Comparison of ENCODE assay signal across 17 cellular contexts in the genomic region with DNA sequence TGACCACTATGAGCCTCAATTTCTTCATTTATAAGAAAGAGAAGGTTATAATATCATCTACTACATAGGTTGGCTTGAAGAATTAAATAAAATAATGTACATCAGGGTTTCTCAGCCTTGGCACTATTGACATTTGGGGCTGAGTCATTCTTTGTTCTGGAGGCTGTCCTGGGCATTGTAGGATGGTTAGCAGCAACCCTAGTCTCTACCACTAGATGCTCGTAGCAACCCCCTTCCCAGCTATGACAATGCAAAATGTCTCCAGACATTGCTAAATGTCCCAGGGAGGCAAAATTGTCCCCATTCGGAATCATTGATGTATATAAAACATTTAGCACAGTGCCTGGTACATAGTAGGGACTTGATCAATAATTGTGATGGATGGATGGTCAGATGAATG.
A peak's percentile ranks its signal among the peaks of the same experiment; 100 is the strongest.
DNase-seq lines count a peak whose midpoint lies in the region; ATAC-seq and TF ChIP-seq lines count a peak whose summit lies in the region.
"Had no signal": no experiment of that assay in that cellular context is flagged by ENCODE, and none has a peak within 500 bp of the region (broad histone marks: within the 10 kb centered on the region; RNA-seq: fewer than 3 reads in every experiment).

No MANE protein-coding gene starts in this region.

- H3K9me3 Mint-ChIP-seq in activated T-helper 1 cell treated with anti-CD3 and anti-CD28 coated beads, Interleukin-12 subunit alpha, Interleukin-12 subunit beta, Interleukin-2, Interleukin-4 antibody, amounts not matched to agents 30 ng/mL and 10 ng/mL and 1 ng/mL, durations not matched to agents 14 hours and 24 hours and 36 hours, result no peaks in the 10 kb centered on the region

- no peak overlapping the region for H3K4me3 Mint-ChIP-seq in activated T-helper 1 cell treated with anti-CD3 and anti-CD28 coated beads, Interleukin-12 subunit alpha, Interleukin-12 subunit beta, Interleukin-2, Interleukin-4 antibody, amounts not matched to agents 30 ng/mL and 10 ng/mL and 1 ng/mL, durations not matched to agents 14 hours and 24 hours and 36 hours
- H3K4me3 Mint-ChIP-seq: T-helper 17 cell had no signal

- ATAC-seq in foreskin keratinocyte, result peak; percentile 37
- ATAC-seq: T-helper 17 cell had no signal

- TF ChIP-seq CTCF in foreskin keratinocyte (conservative IDR thresholded peaks at IDR 0.05) (no peak), tibial artery (IDR thresholded peaks at IDR 0.05) (no peak)

- H3K36me3 Mint-ChIP-seq in activated T-helper 1 cell treated with anti-CD3 and anti-CD28 coated beads, Interleukin-12 subunit alpha, Interleukin-12 subunit beta, Interleukin-2, Interleukin-4 antibody, amounts not matched to agents 30 ng/mL and 10 ng/mL and 1 ng/mL, durations not matched to agents 14 hours and 24 hours and 36 hours (ENCODE audit: low read depth), result no peaks in the 10 kb centered on the region

- H3K4me1 ChIP-seq in SJSA1 (replicated peaks) (peaks cover 19% of the 10 kb centered on the region), foreskin keratinocyte (peaks cover 6% of the 10 kb centered on the region), tibial artery (no peaks in the 10 kb centered on the region)

- H3K4me3 ChIP-seq in SJSA1 (no peak overlapping the region), tibial artery (no peak overlapping the region)
- H3K4me3 ChIP-seq: BLaER1 had no signal

- intact Hi-C loops in tibial artery (cut with DNase I; ENCODE audit: low total_unique reads), result no loop called here
- intact Hi-C loops in activated T-helper 1 cell treated with anti-CD3 and anti-CD28 coated beads, Interleukin-12 subunit alpha, Interleukin-12 subunit beta, Interleukin-2, Interleukin-4 antibody, amounts not matched to agents 30 ng/mL and 10 ng/mL and 1 ng/mL, durations not matched to agents 14 hours and 24 hours and 36 hours (cut with micrococcal nuclease), result no loop called here

- H3K9me3 ChIP-seq in SJSA1 (replicated peaks) (no peaks in the 10 kb centered on the region), tibial artery (no peaks in the 10 kb centered on the region)
- H3K9me3 ChIP-seq: BLaER1 had no signal

- H3K36me3 ChIP-seq in SJSA1 (no peaks in the 10 kb centered on the region), tibial artery (no peaks in the 10 kb centered on the region)

- H3K27ac Mint-ChIP-seq in activated T-helper 1 cell treated with anti-CD3 and anti-CD28 coated beads, Interleukin-12 subunit alpha, Interleukin-12 subunit beta, Interleukin-2, Interleukin-4 antibody, amounts not matched to agents 30 ng/mL and 10 ng/mL and 1 ng/mL, durations not matched to agents 14 hours and 24 hours and 36 hours, result no peak overlapping the region
- H3K27ac Mint-ChIP-seq: T-helper 17 cell had no signal

- H3K27me3 ChIP-seq in SJSA1 (replicated peaks), result no peaks in the 10 kb centered on the region
- H3K27me3 ChIP-seq in foreskin keratinocyte, result no peaks in the 10 kb centered on the region
- no peaks in the 10 kb centered on the region for H3K27me3 ChIP-seq in tibial artery
- H3K27me3 ChIP-seq: BLaER1 had no signal

- H3K4me1 Mint-ChIP-seq in activated T-helper 1 cell treated with anti-CD3 and anti-CD28 coated beads, Interleukin-12 subunit alpha, Interleukin-12 subunit beta, Interleukin-2, Interleukin-4 antibody, amounts not matched to agents 30 ng/mL and 10 ng/mL and 1 ng/mL, durations not matched to agents 14 hours and 24 hours and 36 hours (ENCODE audit: low read depth), result no peaks in the 10 kb centered on the region
- H3K4me1 Mint-ChIP-seq: T-helper 17 cell had no signal

- H3K27me3 Mint-ChIP-seq in activated T-helper 1 cell treated with anti-CD3 and anti-CD28 coated beads, Interleukin-12 subunit alpha, Interleukin-12 subunit beta, Interleukin-2, Interleukin-4 antibody, amounts not matched to agents 30 ng/mL and 10 ng/mL and 1 ng/mL, durations not matched to agents 14 hours and 24 hours and 36 hours (ENCODE audit: insufficient read depth), result no peaks in the 10 kb centered on the region
- H3K27me3 Mint-ChIP-seq: T-helper 17 cell had no signal

- DNase-seq in Daoy (ENCODE audit: low read depth) (peak; percentile 38), HCEC 1CT (peak; percentile 16), SJSA1 (ENCODE audit: low read depth in 1 of 2, low spot score in 2 of 2) (peak in 1 of 2 experiments; percentile 26), foreskin keratinocyte (no peak), tibial artery (no peak), NCI-H1436 treated with DMSO at 0.1 percent for 48 hours (lab: John Stamatoyannopoulos, UW) (no peak), mucosa of gallbladder (ENCODE audit: low spot score) (no peak)
- DNase-seq in activated T-helper 1 cell treated with anti-CD3 and anti-CD28 coated beads, Interleukin-12 subunit alpha, Interleukin-12 subunit beta, Interleukin-2, Interleukin-4 antibody, amounts not matched to agents 30 ng/mL and 10 ng/mL and 1 ng/mL, durations not matched to agents 14 hours and 24 hours and 36 hours (ENCODE audit: low spot score), result no peak
- DNase-seq: KBM-7, MM.1S, NCI-H1105 treated with DMSO at 0.1 percent for 48 hours, NCI-H1930, NCI-H2171 treated with DMSO at 0.1 percent for 48 hours, NCI-H524, OCI-M1, T-helper 17 cell had no signal

- peak overlapping the region; percentile 45 for H3K27ac ChIP-seq in SJSA1
- H3K27ac ChIP-seq in foreskin keratinocyte, result no peak overlapping the region
- H3K27ac ChIP-seq in tibial artery, result no peak overlapping the region
- H3K27ac ChIP-seq: BLaER1 had no signal

Comparison
In these comparisons a context has a peak if more than half of its experiments do, and no peak if none do; other contexts are left out.
1. DNase-seq: peak in Daoy (single experiment) and HCEC 1CT (single experiment); none in foreskin keratinocyte (0 of 2), tibial artery (0 of 2), NCI-H1436 treated with DMSO at 0.1 percent for 48 hours (single experiment), mucosa of gallbladder (single experiment) and activated T-helper 1 cell treated with anti-CD3 and anti-CD28 coated beads, Interleukin-12 subunit alpha, Interleukin-12 subunit beta, Interleukin-2, Interleukin-4 antibody, amounts not matched to agents 30 ng/mL and 10 ng/mL and 1 ng/mL, durations not matched to agents 14 hours and 24 hours and 36 hours (single experiment).